2 cellular contexts compared by ENCODE assay signal in genomic region chrX:23993012-23993633, GRCh38.
TF ChIP-seq lines count a peak whose summit lies in the region.

No MANE protein-coding gene starts in this region.

TF ChIP-seq in HEK293, 187 proteins besides CTCF, POLR2A, EP300 and RAD21 (continued from another document):
- TF ChIP-seq ZBTB44 (tag by site-specific recombination; IDR thresholded peaks at IDR 0.05) = peak; percentile 53; the same call in 1 of the 2 replicates
- TF ChIP-seq ZFP3 (tag by site-specific recombination; IDR thresholded peaks at IDR 0.05; ENCODE audit: low read depth) = no peak

TF ChIP-seq in SK-N-SH treated with all-trans-retinoic acid at 6 μM for 48 hours, 23 proteins besides CTCF, POLR2A, EP300 and RAD21 (continued from another document):
- TF ChIP-seq POU6F1 (CRISPR knock-in tag; IDR thresholded peaks at IDR 0.05; ENCODE audit: borderline replicate concordance, low read depth) (no peak), TSHZ2 (CRISPR knock-in tag; IDR thresholded peaks at IDR 0.05) (no peak), RARB (CRISPR knock-in tag; IDR thresholded peaks at IDR 0.05) (no peak)
